1 cellular context compared by ENCODE assay signal in genomic region chr22:41285820-41286638, GRCh38.
TF ChIP-seq lines count a peak whose summit lies in the region.

RANGAP1 (minus strand) TSS chr22:41286187; CDS start chr22:41281044, 5,143 bp downstream.

TF ChIP-seq in K562, 482 proteins besides CTCF, POLR2A, EP300 and RAD21 (continued from another document and continues in another):
- TF ChIP-seq RREB1 (CRISPR knock-in tag; IDR thresholded peaks at IDR 0.05) = 0 out of 2 replicates have a peak, but pooled peaks have one; percentile 48
- TF ChIP-seq KAT8 (IDR thresholded peaks at IDR 0.05; ENCODE audit: low read depth) = no peak
- peak; percentile 77 for TF ChIP-seq MGA (IDR thresholded peaks at IDR 0.05)
- no peak for TF ChIP-seq ASH1L (IDR thresholded peaks at IDR 0.05; ENCODE audit: borderline replicate concordance, low read depth, partially characterized antibody)
- no peak for TF ChIP-seq ZNF3 (CRISPR knock-in tag; IDR thresholded peaks at IDR 0.05)
- TF ChIP-seq CHCHD3 (CRISPR knock-in tag; IDR thresholded peaks at IDR 0.05) = no peak
- TF ChIP-seq PHB (CRISPR knock-in tag; IDR thresholded peaks at IDR 0.05) = no peak
- no peak for TF ChIP-seq NFXL1 (CRISPR knock-in tag; IDR thresholded peaks at IDR 0.05)
- TF ChIP-seq HNRNPLL (IDR thresholded peaks at IDR 0.05; ENCODE audit: low read depth, low read length, poor library complexity, severe bottlenecking) = no peak
- TF ChIP-seq ARID3B (CRISPR knock-in tag; IDR thresholded peaks at IDR 0.05; ENCODE audit: borderline replicate concordance) = no peak
- TF ChIP-seq PTRF (tag; IDR thresholded peaks at IDR 0.05) = no peak
- TF ChIP-seq CBFB (CRISPR knock-in tag; IDR thresholded peaks at IDR 0.05) = no peak
- no peak for TF ChIP-seq HEY1 (CRISPR knock-in tag; IDR thresholded peaks at IDR 0.05; ENCODE audit: borderline replicate concordance)
- peak; percentile 76 to 91 for TF ChIP-seq MNT (conservative IDR thresholded peaks at IDR 0.05)
- no peak for TF ChIP-seq DIDO1 (tag; IDR thresholded peaks at IDR 0.05; ENCODE audit: low read depth)
- no peak for TF ChIP-seq MED1 (CRISPR knock-in tag; IDR thresholded peaks at IDR 0.05; ENCODE audit: borderline replicate concordance)
- no peak for TF ChIP-seq RAD51 (IDR thresholded peaks at IDR 0.05; ENCODE audit: borderline replicate concordance, low read depth)
- no peak for TF ChIP-seq ETV6 (IDR thresholded peaks at IDR 0.05; ENCODE audit: borderline replicate concordance in 1 of 2, low read depth in 2 of 2, low read length in 1 of 2)
- no peak for TF ChIP-seq ETV6 (CRISPR knock-in tag; IDR thresholded peaks at IDR 0.05; ENCODE audit: borderline replicate concordance)
- TF ChIP-seq ZNF134 (CRISPR knock-in tag; conservative IDR thresholded peaks at IDR 0.05) = no peak
- peak; percentile 50; the same call in 1 of the 2 replicates for TF ChIP-seq ATF7 (IDR thresholded peaks at IDR 0.05)
- no peak for TF ChIP-seq THRB (CRISPR knock-in tag; conservative IDR thresholded peaks at IDR 0.05)
- TF ChIP-seq ATF3 (IDR thresholded peaks at IDR 0.05) = no peak
- no peak for TF ChIP-seq ATF3 (CRISPR knock-in tag; conservative IDR thresholded peaks at IDR 0.05)
- no peak for TF ChIP-seq NCOA2 (IDR thresholded peaks at IDR 0.05; ENCODE audit: partially characterized antibody in 2 of 2)
- no peak for TF ChIP-seq ZNF655 (CRISPR knock-in tag; IDR thresholded peaks at IDR 0.05)
- no peak for TF ChIP-seq IRF2 (CRISPR knock-in tag; IDR thresholded peaks at IDR 0.05)
- no peak for TF ChIP-seq ZNF253 (CRISPR knock-in tag; conservative IDR thresholded peaks at IDR 0.05)
- no peak for TF ChIP-seq NELFE (IDR thresholded peaks at IDR 0.05; ENCODE audit: insufficient read depth, insufficient read length)
- TF ChIP-seq TOE1 (IDR thresholded peaks at IDR 0.05; ENCODE audit: borderline replicate concordance) = no peak
- TF ChIP-seq TOE1 (CRISPR knock-in tag; IDR thresholded peaks at IDR 0.05; ENCODE audit: borderline replicate concordance, low read depth) = 0 out of 2 replicates have a peak, but pooled peaks have one; percentile 38
- TF ChIP-seq POLR2H (tag; IDR thresholded peaks at IDR 0.05; ENCODE audit: low read depth) = no peak; the same call in none of the 2 replicates
